Comparison of ENCODE assay signal across 14 cellular contexts in the genomic region with DNA sequence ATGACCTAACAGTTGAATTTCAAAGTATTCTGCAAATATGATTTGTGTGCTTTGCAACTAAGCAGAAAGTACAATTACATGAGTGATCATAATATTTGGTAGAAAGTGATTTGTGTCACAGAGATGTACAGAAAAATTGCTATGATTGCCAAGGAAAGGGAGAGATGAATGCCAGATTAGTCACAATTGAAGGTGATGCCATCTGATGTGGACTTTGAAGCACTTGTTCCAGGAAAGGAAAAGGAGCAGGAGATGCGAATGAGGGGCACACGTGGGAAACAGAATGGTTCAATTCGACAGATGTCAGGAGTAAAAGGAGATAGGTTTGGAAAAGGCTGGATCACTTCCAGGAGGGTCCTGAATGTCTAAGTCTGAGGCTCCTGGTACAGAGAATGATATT.
DNase-seq lines count a peak whose midpoint lies in the region; ATAC-seq, FAIRE-seq and TF ChIP-seq lines count a peak whose summit lies in the region.
"Had no signal": no experiment of that assay in that cellular context is flagged by ENCODE, and none has a peak within 500 bp of the region (broad histone marks: within the 10 kb centered on the region; RNA-seq: fewer than 3 reads in every experiment).

No MANE protein-coding gene starts in this region.

- H3K4me3 ChIP-seq in A549 (no peak overlapping the region), adrenal gland (no peak overlapping the region), epithelial cell of esophagus (ENCODE audit: low read length) (no peak overlapping the region), smooth muscle cell (no peak overlapping the region)

- no peak overlapping the region for H3K9ac ChIP-seq in smooth muscle cell (ENCODE audit: low read depth)

- TF ChIP-seq CTCF in A549 (IDR thresholded peaks at IDR 0.05) (no peak), adrenal gland (IDR thresholded peaks at IDR 0.05) (no peak), epithelial cell of esophagus (IDR thresholded peaks at IDR 0.05; ENCODE audit: insufficient read depth, low read depth, low read length, missing control alignments) (no peak), smooth muscle cell (IDR thresholded peaks at IDR 0.05; ENCODE audit: borderline replicate concordance, insufficient read depth, poor library complexity, severe bottlenecking) (no peak)

- DNase-seq in NCI-H2171 treated with DMSO at 0.1 percent for 48 hours (lab: John Stamatoyannopoulos, UW) (peak; percentile 43), NCI-H2171 (lab: John Stamatoyannopoulos, UW) (no peak), A549 (ENCODE audit: low read depth in 1 of 2, low spot score in 1 of 2) (peak in 1 of 2 experiments; percentile 45), adrenal gland (no peak), epithelial cell of esophagus (ENCODE audit: low read depth) (peak; percentile 24), smooth muscle cell (lab: John Stamatoyannopoulos, UW; ENCODE audit: unreplicated experiment) (no peak)
- DNase-seq in stimulated activated CD4-positive, alpha-beta T cell treated with anti-CD3 and anti-CD28 coated beads, Interleukin-1b, Interleukin-23, amount 100 ng/mL, for 48 hours, result no peak
- DNase-seq: C1 segment of cervical spinal cord; Calu3; CD4-positive, alpha-beta T cell; DMS153; GF-D8; H7 had no signal

- TF ChIP-seq POLR2A in A549 (IDR thresholded peaks at IDR 0.05; ENCODE audit: low read length), result no peak
- TF ChIP-seq POLR2A in adrenal gland (IDR thresholded peaks at IDR 0.05), result no peak

- H3K9me3 ChIP-seq in A549, result no peaks in the 10 kb centered on the region
- H3K9me3 ChIP-seq in adrenal gland (replicated peaks in 1 of 3), result no peaks in the 10 kb centered on the region
- no peaks in the 10 kb centered on the region for H3K9me3 ChIP-seq in smooth muscle cell (replicated peaks; ENCODE audit: low read depth)

- H3F3A ChIP-seq in smooth muscle cell (ENCODE audit: low read depth), result no peaks in the 10 kb centered on the region

- H3K27ac ChIP-seq in A549 (peak overlapping the region; percentile 61 to 72; a peak in 4 of 6 replicates), adrenal gland (peak overlapping the region in 4 of 5 donors; percentile 26 to 62 (median 60)), smooth muscle cell (ENCODE audit: low read depth) (no peak overlapping the region)

- TF ChIP-seq RAD21 in A549 (conservative IDR thresholded peaks at IDR 0.05 in 1 of 2, IDR thresholded peaks at IDR 0.05 in 1 of 2), result no peak

- H3K36me3 ChIP-seq in adrenal gland (replicated peaks in 1 of 2) (no peaks in the 10 kb centered on the region), smooth muscle cell (ENCODE audit: low read depth) (no peaks in the 10 kb centered on the region)

- POLR2A ChIA-PET in A549 (lab: Yijun Ruan, JAX), result no interaction called here

- no peaks in the 10 kb centered on the region for H3K79me2 ChIP-seq in smooth muscle cell (ENCODE audit: low read depth)

- peak; percentile 74 for FAIRE-seq in A549 (lab: Jason Lieb, UNC)

- H3K4me2 ChIP-seq in A549 (peak overlapping the region; percentile 62), smooth muscle cell (no peak overlapping the region)

- CTCF ChIA-PET in A549 (lab: Yijun Ruan, JAX), result no interaction called here

- 15% methylated on average over 3 of the region's 3 CpGs for WGBS in A549 (ENCODE audit: missing lambda C conversion rate)
- 42 to 52% (median 49%) methylated on average over 3 of the region's 3 CpGs for WGBS in adrenal gland, 4 donors
- 87% methylated on average over 3 of the region's 3 CpGs for WGBS in smooth muscle cell (ENCODE audit: low lambda C conversion rate)

- H3K4me1 ChIP-seq in A549 (peaks cover 78% of the 10 kb centered on the region), adrenal gland (replicated peaks in 1 of 2) (peaks cover 6 to 33% of the 10 kb centered on the region in 2 donors), smooth muscle cell (ENCODE audit: low read depth) (peaks cover 18% of the 10 kb centered on the region)

- intact Hi-C loops in adrenal gland (cut with DNase I), result no loop called here

- H4K20me1 ChIP-seq in smooth muscle cell (ENCODE audit: low read depth), result no peaks in the 10 kb centered on the region

- H3K27me3 ChIP-seq in adrenal gland (no peaks in the 10 kb centered on the region), smooth muscle cell (ENCODE audit: low read depth) (no peaks in the 10 kb centered on the region)

- no peak for TF ChIP-seq EP300 in A549 (IDR thresholded peaks at IDR 0.05)

- H2AFZ ChIP-seq in smooth muscle cell (ENCODE audit: low read depth), result no peak overlapping the region

- ATAC-seq in A549 (peak; percentile 57 to 65), HG02571 (IDR thresholded peaks at IDR 0.05; ENCODE audit: unreplicated experiment) (no peak)

TF ChIP-seq in A549, 52 proteins besides CTCF, POLR2A, EP300 and RAD21:
- peak; percentile 38; the same call in 1 of the 2 replicates for TF ChIP-seq JUNB (IDR thresholded peaks at IDR 0.05)
- TF ChIP-seq GATA3 (IDR thresholded peaks at IDR 0.05; ENCODE audit: borderline replicate concordance), result peak; percentile 21; the same call in 1 of the 2 replicates
- TF ChIP-seq FOSL2 (IDR thresholded peaks at IDR 0.05), result no peak
- 0 out of 2 replicates have a peak, but pooled peaks have one; percentile 45 for TF ChIP-seq FOSL2 (CRISPR knock-in tag; IDR thresholded peaks at IDR 0.05)
- TF ChIP-seq MAZ (IDR thresholded peaks at IDR 0.05; ENCODE audit: borderline replicate concordance, low read depth, low read length), result no peak
- TF ChIP-seq, protein P1, sequence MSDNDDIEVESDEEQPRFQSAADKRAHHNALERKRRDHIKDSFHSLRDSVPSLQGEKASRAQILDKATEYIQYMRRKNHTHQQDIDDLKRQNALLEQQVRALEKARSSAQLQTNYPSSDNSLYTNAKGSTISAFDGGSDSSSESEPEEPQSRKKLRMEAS (IDR thresholded peaks at IDR 0.05), result peak; percentile 29; the same call in 1 of the 2 replicates
TF ChIP-seq in A549: peak in this region for 4.

Comparison
In these comparisons a context has a peak if more than half of its experiments do, and no peak if none do; other contexts are left out.
1. DNase-seq: peak in NCI-H2171 treated with DMSO at 0.1 percent for 48 hours (single experiment) and epithelial cell of esophagus (single experiment); none in NCI-H2171 (single experiment), adrenal gland (0 of 7), smooth muscle cell (single experiment) and stimulated activated CD4-positive, alpha-beta T cell treated with anti-CD3 and anti-CD28 coated beads, Interleukin-1b, Interleukin-23, amount 100 ng/mL, for 48 hours (single experiment).